Comparison of ENCODE assay signal across 24 cellular contexts in genomic region chrX:51852096-51852495, GRCh38. TPM values are rescaled to one million over a fixed set of nuclear protein-coding genes. Genes with fewer than 3 reads are reported as not detected.
DNase-seq lines count a peak whose midpoint lies in the region; ATAC-seq, FAIRE-seq and TF ChIP-seq lines count a peak whose summit lies in the region.
"Had no signal": no experiment of that assay in that cellular context is flagged by ENCODE, and none has a peak within 500 bp of the region (broad histone marks: within the 10 kb centered on the region; RNA-seq: fewer than 3 reads in every experiment).

No MANE protein-coding gene starts in this region.

- no peaks in the 10 kb centered on the region for H3K79me1 ChIP-seq in H1 (ENCODE audit: low read depth, low read length)

- no peak for TF ChIP-seq EP300 in H1 (IDR thresholded peaks at IDR 0.05; ENCODE audit: borderline replicate concordance in 1 of 2, low read depth in 2 of 2, low read length in 2 of 2)
- TF ChIP-seq EP300 in transverse colon (IDR thresholded peaks at IDR 0.05; ENCODE audit: low read depth): no peak

- no peak overlapping the region for H3K14ac ChIP-seq in H1 (ENCODE audit: insufficient read length)

- no peak overlapping the region for H3K23ac ChIP-seq in H1 (ENCODE audit: insufficient read length)

- intact Hi-C loops in transverse colon (cut with DNase I; ENCODE audit: low total_unique reads): no loop called here

- H3K23me2 ChIP-seq in H1 (ENCODE audit: low read depth, low read length): no peaks in the 10 kb centered on the region

- WGBS in H1 (ENCODE audit: extremely low coverage in 1 of 2, insufficient coverage in 1 of 2, insufficient read length in 1 of 2, insufficient replicate concordance in 2 of 2, low coverage in 1 of 2, low lambda C conversion rate in 2 of 2, missing lambda C conversion rate in 1 of 2), 2 experiments: 14% methylated on average over 1 of the region's 1 CpG; no CpG with 5 or more reads in 1 of the 2 experiments
- whole genome bisulfite sequencing in transverse colon (ENCODE audit: low coverage in 1 of 2), 2 donors: 52 to 83% methylated on average over 1 of the region's 1 CpG

- H3K4me1 ChIP-seq in HUES48 (ENCODE audit: control insufficient read depth, insufficient read depth, low read length) (peaks cover 65% of the 10 kb centered on the region), H1 (replicated peaks in 1 of 4; ENCODE audit: control insufficient read depth in 3 of 4, insufficient read depth in 4 of 4, low read length in 3 of 4) (peaks cover 2 to 24% (median 11%) of the 10 kb centered on the region in 4 experiments; a peak in 4 of 7 replicates), transverse colon (no peaks in the 10 kb centered on the region)
- H3K4me1 ChIP-seq: sigmoid colon, tibial nerve had no signal

- peak overlapping the region; percentile 27; the same call in 1 of the 2 replicates for H2BK12ac ChIP-seq in H1 (ENCODE audit: low read depth, low read length)

- H3K27ac Mint-ChIP-seq in activated naive CD4-positive, alpha-beta T cell treated with anti-CD3 and anti-CD28 coated beads, Interleukin-2, amount 10 ng/mL, durations not matched to agents 7 days and 5 days: peak overlapping the region; percentile 37
- no peak overlapping the region for H3K27ac Mint-ChIP-seq in chondrocyte (ENCODE audit: unreplicated experiment)
- H3K27ac Mint-ChIP-seq: CD8-positive, alpha-beta T cell had no signal

- peaks cover 32% of the 10 kb centered on the region for H3K9me3 ChIP-seq in HUES48 (ENCODE audit: control insufficient read depth, insufficient read depth, low read length)
- peaks cover 6 to 7% of the 10 kb centered on the region in 2 experiments; a peak in 3 of 4 replicates for H3K9me3 ChIP-seq in H1 (ENCODE audit: insufficient read depth in 2 of 2, low read depth in 1 of 2, low read length in 1 of 2)
- no peaks in the 10 kb centered on the region for H3K9me3 ChIP-seq in transverse colon
- H3K9me3 ChIP-seq: sigmoid colon, tibial nerve had no signal

- H3K27me3 ChIP-seq in HUES48 (ENCODE audit: control insufficient read depth, insufficient read depth, low read length) (no peaks in the 10 kb centered on the region), H1 (replicated peaks in 1 of 4; ENCODE audit: control insufficient read depth in 3 of 4, extremely low read depth in 1 of 4, insufficient read depth in 3 of 4, low read length in 3 of 4) (no peaks in the 10 kb centered on the region), transverse colon (no peaks in the 10 kb centered on the region)
- H3K27me3 ChIP-seq: sigmoid colon, tibial nerve had no signal

- no peak for DNase-seq in activated naive CD4-positive, alpha-beta T cell treated with anti-CD3 and anti-CD28 coated beads, Interleukin-2, amount 10 ng/mL, durations not matched to agents 7 days and 5 days
- DNase-seq in activated naive CD4-positive, alpha-beta T cell (lab: John Stamatoyannopoulos, UW): no peak
- no peak for DNase-seq in H1 (ENCODE audit: low read depth in 1 of 2, low spot score in 2 of 2)
- no peak for DNase-seq in transverse colon
- DNase-seq in chondrocyte (ENCODE audit: low spot score): no peak
- DNase-seq: activated CD4-positive, alpha-beta T cell treated with anti-CD3 and anti-CD28 coated beads, Interleukin-2, amount 50 U/mL, for 4 hours; CD8-positive, alpha-beta T cell; GDM1; glutamatergic neuron; GOT3; NCI-H1092; NCI-H1930; NCI-H226; NCI-H774; sigmoid colon; WERI-Rb-1 had no signal

- peak overlapping the region; percentile 88 for H4K5ac ChIP-seq in H1 (ENCODE audit: insufficient read length, low read depth, low read length)

- no peak overlapping the region for H3K4ac ChIP-seq in H1 (replicated peaks; ENCODE audit: insufficient read length, low read depth, low read length)

- H2BK120ac ChIP-seq in H1 (replicated peaks; ENCODE audit: low read depth, low read length): peak overlapping the region; percentile 13

- CTCF ChIA-PET in activated naive CD4-positive, alpha-beta T cell treated with anti-CD3 and anti-CD28 coated beads, Interleukin-2, amount 10 ng/mL, durations not matched to agents 7 days and 5 days (lab: Charles Lee): no interaction called here
- CTCF ChIA-PET in H1 (lab: Charles Lee; ENCODE audit: partially characterized antibody): interaction anchor here (1.0 to 1.4 kb wide), 2 partner anchors 208 to 210 kb away, joined by 3 read pairs; no protein-coding TSS in a partner anchor

- no peak overlapping the region for H3K56ac ChIP-seq in H1 (replicated peaks; ENCODE audit: insufficient read length, low read depth, low read length)

- peaks cover 0 to 67% of the 10 kb centered on the region in 2 experiments; a peak in 2 of 4 replicates for H3K79me2 ChIP-seq in H1 (ENCODE audit: control insufficient read depth in 1 of 2, insufficient read depth in 2 of 2, low read length in 2 of 2)

- H2BK5ac ChIP-seq in H1 (ENCODE audit: low read depth, low read length): peak overlapping the region; percentile 77; the same call in 1 of the 2 replicates

- no peaks in the 10 kb centered on the region for H3K27me3 Mint-ChIP-seq in activated naive CD4-positive, alpha-beta T cell treated with anti-CD3 and anti-CD28 coated beads, Interleukin-2, amount 10 ng/mL, durations not matched to agents 7 days and 5 days
- no peaks in the 10 kb centered on the region for H3K27me3 Mint-ChIP-seq in chondrocyte (ENCODE audit: low read depth)
- H3K27me3 Mint-ChIP-seq: progenitor cell of endocrine pancreas had no signal

- POLR2A ChIA-PET in H1 (lab: Charles Lee; ENCODE audit: partially characterized antibody): no interaction called here

- TF ChIP-seq POLR2A in H1 (IDR thresholded peaks at IDR 0.05; ENCODE audit: control extremely low read depth in 1 of 2, low read depth in 2 of 2, low read length in 2 of 2) (no peak), transverse colon (IDR thresholded peaks at IDR 0.05) (no peak)

- no peak overlapping the region for H2BK20ac ChIP-seq in H1 (ENCODE audit: low read length)

- H2AK5ac ChIP-seq in H1 (ENCODE audit: low read depth, low read length): no peak overlapping the region

- in situ Hi-C loops in transverse colon (cut with MboI; ENCODE audit: low pct_ligation_motif_present in 1 of 4, low pct_unique_long_range_greater_than_20kb in 1 of 4, low sequenced_read_pairs in 3 of 4): loop anchor here in 2 of 4 donors (25.0 kb wide), 1 partner anchor 215 kb away; no protein-coding TSS in a partner anchor

- no peak overlapping the region for H4K8ac ChIP-seq in H1 (ENCODE audit: extremely low read depth, insufficient read depth, low read length)

- peak overlapping the region; percentile 54 to 61; a peak in 3 of 4 replicates for H3K4me2 ChIP-seq in H1 (ENCODE audit: insufficient read depth in 1 of 2, low read depth in 2 of 2, low read length in 2 of 2)

- no peak overlapping the region for H3K4me3 Mint-ChIP-seq in activated naive CD4-positive, alpha-beta T cell treated with anti-CD3 and anti-CD28 coated beads, Interleukin-2, amount 10 ng/mL, durations not matched to agents 7 days and 5 days
- no peak overlapping the region for H3K4me3 Mint-ChIP-seq in chondrocyte (ENCODE audit: unreplicated experiment)
- H3K4me3 Mint-ChIP-seq: CD8-positive, alpha-beta T cell had no signal

- H3K18ac ChIP-seq in H1 (ENCODE audit: extremely low read depth, low read length): peak overlapping the region; percentile 38

- H4K20me1 ChIP-seq in H1 (replicated peaks in 1 of 2; ENCODE audit: control insufficient read depth in 1 of 2, insufficient read depth in 2 of 2, low read length in 2 of 2): no peaks in the 10 kb centered on the region

- TF ChIP-seq RAD21 in H1 (IDR thresholded peaks at IDR 0.05 in 1 of 2, conservative IDR thresholded peaks at IDR 0.05 in 1 of 2; ENCODE audit: low read depth in 2 of 2, low read length in 2 of 2): no peak

- no peak for ATAC-seq in activated CD4-positive, CD25-positive, alpha-beta regulatory T cell treated with anti-CD3 and anti-CD28 coated beads, Interleukin-2, amount 50 U/mL, for 24 hours
- ATAC-seq in GM21786 (IDR thresholded peaks at IDR 0.05; ENCODE audit: unreplicated experiment): no peak
- ATAC-seq: CD8-positive, alpha-beta T cell; Right ventricle myocardium inferior had no signal

- no peak overlapping the region for H2BK15ac ChIP-seq in H1 (ENCODE audit: low read length)

- H3K4me3 ChIP-seq in HUES48 (ENCODE audit: low read depth, low read length): peak overlapping the region; percentile 44; the same call in 1 of the 2 replicates
- peak overlapping the region in 1 of 4 experiments; percentile 47; a peak in 2 of 8 replicates for H3K4me3 ChIP-seq in H1 (ENCODE audit: extremely low read depth in 1 of 4, insufficient read depth in 2 of 4, low read depth in 3 of 4, low read length in 4 of 4)
- H3K4me3 ChIP-seq in transverse colon: no peak overlapping the region
- H3K4me3 ChIP-seq: sigmoid colon, tibial nerve had no signal

- H3K27ac ChIP-seq in HUES48 (ENCODE audit: low read depth, low read length) (peak overlapping the region; percentile 93), H1 (ENCODE audit: low read depth, low read length) (peak overlapping the region; percentile 45; the same call in 1 of the 2 replicates), transverse colon (no peak overlapping the region)
- H3K27ac ChIP-seq: sigmoid colon, tibial nerve, WERI-Rb-1 had no signal

- FAIRE-seq in H1 (lab: Jason Lieb, UNC): no peak
- FAIRE-seq: A204.1, bronchial epithelial cell had no signal

- H3K9me3 Mint-ChIP-seq in activated naive CD4-positive, alpha-beta T cell treated with anti-CD3 and anti-CD28 coated beads, Interleukin-2, amount 10 ng/mL, durations not matched to agents 7 days and 5 days: peaks cover 8% of the 10 kb centered on the region
- H3K9me3 Mint-ChIP-seq in chondrocyte (ENCODE audit: low read depth): peaks cover 25% of the 10 kb centered on the region

- peaks cover 29% of the 10 kb centered on the region for H3K36me3 Mint-ChIP-seq in activated naive CD4-positive, alpha-beta T cell treated with anti-CD3 and anti-CD28 coated beads, Interleukin-2, amount 10 ng/mL, durations not matched to agents 7 days and 5 days
- H3K36me3 Mint-ChIP-seq in chondrocyte (ENCODE audit: low read depth): peaks cover 7% of the 10 kb centered on the region

- no peaks in the 10 kb centered on the region for H3K4me1 Mint-ChIP-seq in activated naive CD4-positive, alpha-beta T cell treated with anti-CD3 and anti-CD28 coated beads, Interleukin-2, amount 10 ng/mL, durations not matched to agents 7 days and 5 days
- no peaks in the 10 kb centered on the region for H3K4me1 Mint-ChIP-seq in chondrocyte (ENCODE audit: low read depth)

- H2AFZ ChIP-seq in H1 (ENCODE audit: low read length): no peak overlapping the region

- H3K36me3 ChIP-seq in HUES48 (ENCODE audit: control insufficient read depth, insufficient read depth, low read length): peaks cover 8% of the 10 kb centered on the region
- H3K36me3 ChIP-seq in H1 (ENCODE audit: control insufficient read depth in 2 of 4, insufficient read depth in 4 of 4, low read length in 3 of 4): peaks cover 0 to 10% (median 3%) of the 10 kb centered on the region in 4 experiments; a peak in 3 of 8 replicates
- no peaks in the 10 kb centered on the region for H3K36me3 ChIP-seq in transverse colon
- H3K36me3 ChIP-seq: sigmoid colon, tibial nerve, WERI-Rb-1 had no signal

- H3K9ac ChIP-seq in HUES48 (ENCODE audit: low read depth, low read length): peak overlapping the region; percentile 46; the same call in 1 of the 2 replicates
- no peak overlapping the region for H3K9ac ChIP-seq in H1 (replicated peaks in 1 of 4; ENCODE audit: extremely low read depth in 1 of 4, low read depth in 3 of 4, low read length in 3 of 4)

- TF ChIP-seq CTCF in H1 (IDR thresholded peaks at IDR 0.05; ENCODE audit: control extremely low read depth in 1 of 3, insufficient read depth in 1 of 3, low read depth in 1 of 3, low read length in 3 of 3) (no peak), transverse colon (IDR thresholded peaks at IDR 0.05) (no peak), chondrocyte (IDR thresholded peaks at IDR 0.05) (no peak)

- no peak overlapping the region for H4K91ac ChIP-seq in H1 (replicated peaks; ENCODE audit: insufficient read length, low read length)

RNA-seq across cellular contexts. Expression of gene MAGED1, which starts 41.3 kb away (rescaled TPM):
- 91.1 TPM in 2 replicates for total RNA-seq in H1 (2021; fragmentation: NEBNext Ultra II Directional; extraction: Animal tissue kit (Norgen Biotek cat#: 25700))
- 91.0 and 106 TPM in 2 replicates for polyA plus RNA-seq in H1 (2011; rRNA removed)
- 56.9 TPM for polyA plus RNA-seq in H1 (2011; cell fraction: cytosol; rRNA removed)
- 93.1 TPM for polyA plus RNA-seq in H1 (2011; cell fraction: nucleus; rRNA removed)
- 84.6 to 116 TPM (median 102 TPM) in 4 replicates for polyA plus RNA-seq in H1 (2012, experiment 1 of 2)
- polyA plus RNA-seq in H1 (2012, experiment 2 of 2): 97.0 TPM
- polyA plus RNA-seq in H1 (2013, experiment 1 of 2): 88.6 TPM
- polyA plus RNA-seq in H1 (2013, experiment 2 of 2): 90.3 TPM
- 59.1 and 90.6 TPM in 2 replicates for polyA minus RNA-seq in H1 (2011; rRNA and poly(A)+ RNA removed)
- 60.5 TPM for polyA minus RNA-seq in H1 (2011; cell fraction: cytosol; rRNA and poly(A)+ RNA removed)
- 35.4 TPM for polyA minus RNA-seq in H1 (2011; cell fraction: nucleus; rRNA and poly(A)+ RNA removed)
- 10 to 100 TPM; 43.7 to 77.2 (median 55.9) TPM for total RNA-seq in transverse colon
- total RNA-seq in chondrocyte: 470 to 669 TPM (median 477 TPM) in 3 replicates

Comparison
In these comparisons a context has a peak if more than half of its experiments do, and no peak if none do; other contexts are left out.
1. H3K27ac ChIP-seq: peak in HUES48 (single experiment) and H1 (single experiment); none in transverse colon (0 of 4).